In genomic region chr11:10998674-10999073, GRCh38 we compare ENCODE assay signal across 22 cellular contexts.
DNase-seq lines count a peak whose midpoint lies in the region; ATAC-seq, FAIRE-seq and TF ChIP-seq lines count a peak whose summit lies in the region.
"Had no signal": no experiment of that assay in that cellular context is flagged by ENCODE, and none has a peak within 500 bp of the region (broad histone marks: within the 10 kb centered on the region; RNA-seq: fewer than 3 reads in every experiment).

No MANE protein-coding gene starts in this region.

- 88% methylated on average over 5 of the region's 5 CpGs; no CpG with 5 or more reads in 1 of the 2 experiments for WGBS in H1 (ENCODE audit: extremely low coverage in 1 of 2, insufficient coverage in 1 of 2, insufficient read length in 1 of 2, insufficient replicate concordance in 2 of 2, low coverage in 1 of 2, low lambda C conversion rate in 2 of 2, missing lambda C conversion rate in 1 of 2), 2 experiments

- H3K9me3 ChIP-seq in H1 (ENCODE audit: insufficient read depth in 2 of 2, low read depth in 1 of 2, low read length in 1 of 2) (no peaks in the 10 kb centered on the region), keratinocyte (ENCODE audit: control insufficient read depth, low read depth, low read length) (no peaks in the 10 kb centered on the region)
- H3K9me3 ChIP-seq: Caco-2 had no signal

- H3K23me2 ChIP-seq in H1 (ENCODE audit: low read depth, low read length): no peaks in the 10 kb centered on the region

- CTCF ChIA-PET in H1 (lab: Charles Lee; ENCODE audit: partially characterized antibody): no interaction called here

- H3K79me2 ChIP-seq in H1 (ENCODE audit: control insufficient read depth in 1 of 2, insufficient read depth in 2 of 2, low read length in 2 of 2): no peaks in the 10 kb centered on the region
- H3K79me2 ChIP-seq in keratinocyte (ENCODE audit: control insufficient read depth, insufficient read depth, low read length): no peaks in the 10 kb centered on the region

- H3K4ac ChIP-seq in H1 (replicated peaks; ENCODE audit: insufficient read length, low read depth, low read length): no peak overlapping the region

- TF ChIP-seq CTCF in H1 (IDR thresholded peaks at IDR 0.05; ENCODE audit: control extremely low read depth in 1 of 3, insufficient read depth in 1 of 3, low read depth in 1 of 3, low read length in 3 of 3) (no peak), keratinocyte (optimal IDR thresholded peaks at IDR 0.05 in 1 of 3, IDR thresholded peaks at IDR 0.05 in 1 of 3, conservative IDR thresholded peaks at IDR 0.05 in 1 of 3; ENCODE audit: extremely low read depth in 1 of 3, insufficient read depth in 2 of 3, low read length in 3 of 3) (no peak)

- H3K79me1 ChIP-seq in H1 (ENCODE audit: low read depth, low read length): no peaks in the 10 kb centered on the region

- H4K5ac ChIP-seq in H1 (ENCODE audit: insufficient read length, low read depth, low read length): no peak overlapping the region

- H4K20me1 ChIP-seq in H1 (replicated peaks in 1 of 2; ENCODE audit: control insufficient read depth in 1 of 2, insufficient read depth in 2 of 2, low read length in 2 of 2): no peaks in the 10 kb centered on the region
- no peaks in the 10 kb centered on the region for H4K20me1 ChIP-seq in keratinocyte (ENCODE audit: control insufficient read depth, extremely low read depth, insufficient read depth, low read length)

- H3K23ac ChIP-seq in H1 (ENCODE audit: insufficient read length): no peak overlapping the region

- TF ChIP-seq POLR2A in H1 (IDR thresholded peaks at IDR 0.05; ENCODE audit: control extremely low read depth in 1 of 2, low read depth in 2 of 2, low read length in 2 of 2): no peak

- H4K8ac ChIP-seq in H1 (ENCODE audit: extremely low read depth, insufficient read depth, low read length): no peak overlapping the region

- H3K9ac ChIP-seq in H1 (replicated peaks in 1 of 4; ENCODE audit: extremely low read depth in 1 of 4, low read depth in 3 of 4, low read length in 3 of 4) (no peak overlapping the region), keratinocyte (ENCODE audit: control insufficient read depth, extremely low read depth, insufficient read depth, low read length) (no peak overlapping the region)
- H3K9ac ChIP-seq: GM23248 had no signal

- H2BK120ac ChIP-seq in H1 (replicated peaks; ENCODE audit: low read depth, low read length): no peak overlapping the region

- H3K14ac ChIP-seq in H1 (ENCODE audit: insufficient read length): no peak overlapping the region

- no peak overlapping the region for H2AK5ac ChIP-seq in H1 (ENCODE audit: low read depth, low read length)

- H4K91ac ChIP-seq in H1 (replicated peaks; ENCODE audit: insufficient read length, low read length): no peak overlapping the region

- no peak overlapping the region for H2AFZ ChIP-seq in H1 (ENCODE audit: low read length)
- H2AFZ ChIP-seq in keratinocyte (ENCODE audit: control insufficient read depth, low read length): no peak overlapping the region
- H2AFZ ChIP-seq: GM23248 had no signal

- FAIRE-seq in H1 (lab: Jason Lieb, UNC): no peak
- peak; percentile 23 for FAIRE-seq in keratinocyte (lab: Jason Lieb, UNC)
- FAIRE-seq: A204.1, H54, HepG2 had no signal

- H3K18ac ChIP-seq in H1 (ENCODE audit: extremely low read depth, low read length): no peak overlapping the region

- H3K56ac ChIP-seq in H1 (replicated peaks; ENCODE audit: insufficient read length, low read depth, low read length): no peak overlapping the region

- no peak overlapping the region for H2BK20ac ChIP-seq in H1 (ENCODE audit: low read length)

- no peaks in the 10 kb centered on the region for H3K36me3 ChIP-seq in H1 (ENCODE audit: control insufficient read depth in 2 of 4, insufficient read depth in 4 of 4, low read length in 3 of 4)
- H3K36me3 ChIP-seq in keratinocyte (ENCODE audit: control insufficient read depth in 2 of 2, extremely low read depth in 1 of 2, insufficient read depth in 2 of 2, low read length in 2 of 2): no peaks in the 10 kb centered on the region

- no peaks in the 10 kb centered on the region; a peak in 1 of 7 replicates for H3K27me3 ChIP-seq in H1 (replicated peaks in 1 of 4; ENCODE audit: control insufficient read depth in 3 of 4, extremely low read depth in 1 of 4, insufficient read depth in 3 of 4, low read length in 3 of 4)
- H3K27me3 ChIP-seq in keratinocyte (ENCODE audit: control insufficient read depth, extremely low read depth, insufficient read depth, low read length): peaks cover 17% of the 10 kb centered on the region

- POLR2A ChIA-PET in H1 (lab: Charles Lee; ENCODE audit: partially characterized antibody): no interaction called here

- dilution Hi-C loops in keratinocyte (cut with MboI; ENCODE audit: extremely low pct_ligation_motif_present, low sequenced_read_pairs): no loop called here

- no peaks in the 10 kb centered on the region for H3K9me1 ChIP-seq in keratinocyte (ENCODE audit: control insufficient read depth, extremely low read depth, insufficient read depth, low read length)

- TF ChIP-seq EP300 in H1 (IDR thresholded peaks at IDR 0.05; ENCODE audit: borderline replicate concordance in 1 of 2, low read depth in 2 of 2, low read length in 2 of 2): no peak

- peak; percentile 24 for DNase-seq in HT1080 (ENCODE audit: low read depth)
- no peak for DNase-seq in H1 (ENCODE audit: low read depth in 1 of 2, low spot score in 2 of 2)
- no peak for DNase-seq in keratinocyte (ENCODE audit: low read depth, low spot score)
- no peak for DNase-seq in RPMI8226
- no peak for DNase-seq in D341Med (ENCODE audit: low spot score)
- DNase-seq: ACHN; AML-193; Caco-2; CD4-positive, alpha-beta T cell; DMS153; DMS79; GF-D8; GM23248; HCEC 1CT; HFFc6; KBM-7 had no signal

- TF ChIP-seq RAD21 in H1 (IDR thresholded peaks at IDR 0.05 in 1 of 2, conservative IDR thresholded peaks at IDR 0.05 in 1 of 2; ENCODE audit: low read depth in 2 of 2, low read length in 2 of 2): no peak

- no peak overlapping the region for H2BK5ac ChIP-seq in H1 (ENCODE audit: low read depth, low read length)

- ATAC-seq in HG02840 (IDR thresholded peaks at IDR 0.05; ENCODE audit: low FRiP score, unreplicated experiment): no peak
- ATAC-seq in GM18873 (IDR thresholded peaks at IDR 0.05; ENCODE audit: low FRiP score, unreplicated experiment): no peak
- ATAC-seq: HepG2 had no signal

- H3K4me1 ChIP-seq in H1 (replicated peaks in 1 of 4; ENCODE audit: control insufficient read depth in 3 of 4, insufficient read depth in 4 of 4, low read length in 3 of 4): no peaks in the 10 kb centered on the region
- no peaks in the 10 kb centered on the region for H3K4me1 ChIP-seq in keratinocyte (ENCODE audit: control insufficient read depth, extremely low read depth, insufficient read depth, low read length)
- H3K4me1 ChIP-seq: Caco-2 had no signal

- H2BK15ac ChIP-seq in H1 (ENCODE audit: low read length): no peak overlapping the region

- H3K4me2 ChIP-seq in H1 (ENCODE audit: insufficient read depth in 1 of 2, low read depth in 2 of 2, low read length in 2 of 2) (no peak overlapping the region), keratinocyte (ENCODE audit: control insufficient read depth, extremely low read depth, insufficient read depth, low read depth, low read length) (no peak overlapping the region)

- H3K27ac ChIP-seq in H1 (ENCODE audit: low read depth, low read length): no peak overlapping the region
- H3K27ac ChIP-seq in keratinocyte (ENCODE audit: control insufficient read depth, insufficient read depth, low read length): no peak overlapping the region
- H3K27ac ChIP-seq: C4-2B, GM23248 had no signal

- H3K4me3 ChIP-seq in H1 (ENCODE audit: extremely low read depth in 1 of 4, insufficient read depth in 2 of 4, low read depth in 3 of 4, low read length in 4 of 4) (no peak overlapping the region), keratinocyte (ENCODE audit: control insufficient read depth in 2 of 3, extremely low read depth in 1 of 3, insufficient read depth in 2 of 3, low read depth in 1 of 3, low read length in 3 of 3) (no peak overlapping the region)
- H3K4me3 ChIP-seq: GM23248 had no signal

- H2BK12ac ChIP-seq in H1 (ENCODE audit: low read depth, low read length): no peak overlapping the region

TF ChIP-seq in H1, 55 proteins besides CTCF, POLR2A, EP300 and RAD21:
- peak; percentile 43; the same call in 1 of the 2 replicates for TF ChIP-seq E2F6 (IDR thresholded peaks at IDR 0.05)
- TF ChIP-seq TBP (IDR thresholded peaks at IDR 0.05; ENCODE audit: low read depth, low read length): no peak
